ENCODE assay signal across 17 cellular contexts in genomic region chr21:27426196-27426595, GRCh38.
DNase-seq lines count a peak whose midpoint lies in the region; ATAC-seq and TF ChIP-seq lines count a peak whose summit lies in the region.
"Had no signal": no experiment of that assay in that cellular context is flagged by ENCODE, and none has a peak within 500 bp of the region (broad histone marks: within the 10 kb centered on the region; RNA-seq: fewer than 3 reads in every experiment).

No MANE protein-coding gene starts in this region.

- H3K36me3 ChIP-seq in brain microvascular endothelial cell (replicated peaks), result no peaks in the 10 kb centered on the region
- H3K36me3 ChIP-seq in osteoblast (ENCODE audit: insufficient read depth, low read length), result no peaks in the 10 kb centered on the region
- H3K36me3 ChIP-seq: BLaER1 had no signal

- peak overlapping the region; percentile 11 for H2AFZ ChIP-seq in osteoblast (ENCODE audit: low read length)

- ATAC-seq in GM19395 (IDR thresholded peaks at IDR 0.05; ENCODE audit: unreplicated experiment) (no peak), GM21447 (IDR thresholded peaks at IDR 0.05; ENCODE audit: unreplicated experiment) (no peak)
- ATAC-seq: HepG2, Right ventricle myocardium inferior had no signal

- no peak overlapping the region for H3K4me2 ChIP-seq in osteoblast (ENCODE audit: insufficient read depth, low read length)
- H3K4me2 ChIP-seq: BLaER1 had no signal

- H3K4me3 ChIP-seq in brain microvascular endothelial cell (ENCODE audit: low read depth, low read length) (no peak overlapping the region), osteoblast (ENCODE audit: insufficient read depth, low read length) (no peak overlapping the region)
- H3K4me3 ChIP-seq: BLaER1 had no signal

- peak; percentile 3 for DNase-seq in EL
- DNase-seq in HS-27A (ENCODE audit: low read depth), result peak; percentile 19
- no peak for DNase-seq in brain microvascular endothelial cell
- DNase-seq in osteoblast (ENCODE audit: insufficient read length, low spot score, missing footprints), result no peak
- DNase-seq in activated gamma-delta T cell treated with Interleukin-2 at 50 U/mL for 16 hours, result no peak
- DNase-seq in NCI-H2081 (lab: John Stamatoyannopoulos, UW), result no peak
- DNase-seq: CD8-positive, alpha-beta memory T cell; H7; NCI-H1105 treated with DMSO at 0.1 percent for 48 hours; NCI-H187; NCI-H2171; NCI-H774 had no signal

- no peaks in the 10 kb centered on the region for H3K9me3 ChIP-seq in osteoblast (ENCODE audit: low read depth, low read length)
- H3K9me3 ChIP-seq: BLaER1 had no signal

- H3K4me1 ChIP-seq in osteoblast (ENCODE audit: insufficient read depth, low read length), result peaks cover 57% of the 10 kb centered on the region
- H3K4me1 ChIP-seq: BLaER1 had no signal

- no peaks in the 10 kb centered on the region for H3K27me3 ChIP-seq in brain microvascular endothelial cell (replicated peaks)
- H3K27me3 ChIP-seq in osteoblast (ENCODE audit: insufficient read depth, low read length), result no peaks in the 10 kb centered on the region
- H3K27me3 ChIP-seq: BLaER1 had no signal

- in situ Hi-C loops in brain microvascular endothelial cell (cut with HindIII; ENCODE audit: low pct_ligation_motif_present, low sequenced_read_pairs), result no loop called here

- H4K20me1 ChIP-seq in osteoblast (ENCODE audit: insufficient read depth, low read length), result no peaks in the 10 kb centered on the region
- H4K20me1 ChIP-seq: BLaER1 had no signal

- no peak for TF ChIP-seq CTCF in brain microvascular endothelial cell (IDR thresholded peaks at IDR 0.05; ENCODE audit: low read depth, low read length, missing control alignments)
- no peak for TF ChIP-seq CTCF in osteoblast (IDR thresholded peaks at IDR 0.05; ENCODE audit: extremely low read depth, low read depth, low read length)

- no peaks in the 10 kb centered on the region for H3K79me2 ChIP-seq in osteoblast (ENCODE audit: insufficient read depth, low read length)

- H3K27ac ChIP-seq in brain microvascular endothelial cell (peak overlapping the region; percentile 46), osteoblast (ENCODE audit: low read depth, low read length) (peak overlapping the region; percentile 97)
- H3K27ac ChIP-seq: BLaER1 had no signal

Comparison
In these comparisons a context has a peak if more than half of its experiments do, and no peak if none do; other contexts are left out.
1. DNase-seq: peak in EL (single experiment) and HS-27A (single experiment); none in brain microvascular endothelial cell (single experiment), osteoblast (single experiment), activated gamma-delta T cell treated with Interleukin-2 at 50 U/mL for 16 hours (single experiment) and NCI-H2081 (0 of 2).